ENCODE assay signal across 8 cellular contexts in genomic region chr5:135887447-135887864, GRCh38. TPM values are rescaled to one million over a fixed set of nuclear protein-coding genes. Genes with fewer than 3 reads are reported as not detected.
DNase-seq lines count a peak whose midpoint lies in the region; ATAC-seq and TF ChIP-seq lines count a peak whose summit lies in the region.

No MANE protein-coding gene starts in this region.

- TF ChIP-seq CTCF in CD14-positive monocyte (IDR thresholded peaks at IDR 0.05) = peak; percentile 95

- H3K9me3 ChIP-seq in effector memory CD4-positive, alpha-beta T cell (ENCODE audit: control insufficient read depth, low read length) = no peaks in the 10 kb centered on the region

- H3K27me3 Mint-ChIP-seq in CD14-positive monocyte (ENCODE audit: low read depth in 3 of 3) = peaks cover 8 to 22% (median 17%) of the 10 kb centered on the region in 3 donors

- peak overlapping the region; percentile 34 for H3K4me3 ChIP-seq in effector memory CD4-positive, alpha-beta T cell (ENCODE audit: insufficient read depth, low read depth, low read length, poor library complexity, severe bottlenecking)

- no peak overlapping the region for H3K27ac Mint-ChIP-seq in CD14-positive monocyte

- DNase-seq in CD14-positive monocyte (ENCODE audit: low spot score) (peak; percentile 59), GM19240 (ENCODE audit: insufficient read length, low spot score) (peak; percentile 45), NCI-H524 (lab: John Stamatoyannopoulos, UW) (peak; percentile 69 to 72), midbrain (lab: John Stamatoyannopoulos, UW) (peak; percentile 69)
- peak; percentile 32 to 35 for DNase-seq in activated CD4-positive, alpha-beta T cell treated with anti-CD3 and anti-CD28 coated beads, Interleukin-2, amount 50 U/mL, for 4 hours
- peak; percentile 24 to 55 (median 36) for DNase-seq in effector memory CD4-positive, alpha-beta T cell
- DNase-seq in stimulated activated CD8-positive, alpha-beta memory T cell treated with anti-CD3 and anti-CD28 coated beads, Interleukin-4, amount 100 ng/mL, for 48 hours = peak; percentile 76

- ATAC-seq in HG03354 (IDR thresholded peaks at IDR 0.05; ENCODE audit: poor library complexity, severe bottlenecking, unreplicated experiment) = peak; percentile 91

- H3K27ac ChIP-seq in effector memory CD4-positive, alpha-beta T cell (ENCODE audit: insufficient read depth, low read length, poor library complexity, severe bottlenecking) = no peak overlapping the region

- H3K4me3 Mint-ChIP-seq in CD14-positive monocyte = peak overlapping the region in 1 of 2 donors; percentile 69

- no peaks in the 10 kb centered on the region for H3K4me1 ChIP-seq in effector memory CD4-positive, alpha-beta T cell (ENCODE audit: control insufficient read depth, insufficient read depth, low read length, poor library complexity, severe bottlenecking)

- H3K9me3 Mint-ChIP-seq in CD14-positive monocyte = no peaks in the 10 kb centered on the region

- peaks cover 3% of the 10 kb centered on the region for H3K4me1 Mint-ChIP-seq in CD14-positive monocyte

- no peaks in the 10 kb centered on the region for H3K36me3 ChIP-seq in effector memory CD4-positive, alpha-beta T cell (ENCODE audit: control insufficient read depth, insufficient read depth, low read length)

- no peaks in the 10 kb centered on the region for H3K36me3 Mint-ChIP-seq in CD14-positive monocyte

- no peaks in the 10 kb centered on the region for H3K27me3 ChIP-seq in effector memory CD4-positive, alpha-beta T cell (replicated peaks; ENCODE audit: control insufficient read depth, insufficient read depth, low read length, poor library complexity, severe bottlenecking)

- intact Hi-C loops in CD14-positive monocyte (cut with micrococcal nuclease) = loop anchor here (1.0 to 5.0 kb wide), 2 partner anchors 195 to 325 kb away; no protein-coding TSS in a partner anchor

RNA-seq across cellular contexts. Expression of gene IL9, which starts 8.2 kb away (rescaled TPM):
- polyA plus RNA-seq in CD14-positive monocyte = not detected

RNA-seq across cellular contexts. Expression of gene SLC25A48, which starts 53.0 kb away (rescaled TPM):
- not detected for polyA plus RNA-seq in CD14-positive monocyte
